Comparison of ENCODE assay signal across 28 cellular contexts in genomic region chr19:6433165-6433564, GRCh38. TPM values are rescaled to one million over a fixed set of nuclear protein-coding genes. Genes with fewer than 3 reads are reported as not detected.
"Had no signal": no experiment of that assay in that cellular context is flagged by ENCODE, and none has a peak within 500 bp of the region (broad histone marks: within the 10 kb centered on the region; RNA-seq: fewer than 3 reads in every experiment).

No MANE protein-coding gene starts in this region.

- H3K4me1 ChIP-seq: breast epithelium, gastroesophageal sphincter, upper lobe of right lung had no signal

- H3K27me3 ChIP-seq: breast epithelium, gastroesophageal sphincter, ovary, upper lobe of right lung had no signal

- H3K4me3 ChIP-seq: breast epithelium, gastroesophageal sphincter, ovary, skin epidermis, upper lobe of right lung had no signal

- H3K36me3 ChIP-seq: breast epithelium, ovary, upper lobe of right lung had no signal

- H3K27ac ChIP-seq: breast epithelium, gastroesophageal sphincter, ovary, skin epidermis, upper lobe of right lung had no signal

- ATAC-seq: activated naive CD4-positive, alpha-beta T cell treated with anti-CD3 and anti-CD28 coated beads, Interleukin-2, amount 50 U/mL, for 72 hours; activated T-cell treated with anti-CD3 and anti-CD28 coated beads, Interleukin-2, amount 50 U/mL, for 72 hours; gastroesophageal sphincter; left cardiac atrium; left ventricle myocardium superior; sciatic nerve; stimulated activated memory B cell treated with anti-CD40 and anti-IgM and Interleukin-4, amounts not matched to agents 10 μg/mL and 1 μg/mL and 100 μg/mL, for 72 hours; stimulated activated naive CD8-positive, alpha-beta T cell treated with anti-CD3 and anti-CD28 coated beads, Interleukin-15, amount 100 ng/mL, for 72 hours; upper lobe of right lung had no signal

- H3K9me3 ChIP-seq: breast epithelium, gastroesophageal sphincter, ovary, upper lobe of right lung had no signal

- DNase-seq: activated CD4-positive, alpha-beta T cell treated with anti-CD3 and anti-CD28 coated beads for 4 hours; activated CD4-positive, alpha-beta T cell treated with anti-CD3 and anti-CD28 coated beads, Interleukin-2, amount 50 U/mL, for 4 hours; activated naive CD4-positive, alpha-beta T cell; activated T-cell treated with anti-CD3 and anti-CD28 coated beads for 4 hours; activated T-cell treated with anti-CD3 and anti-CD28 coated beads, Interleukin-2, amount 50 U/mL, for 72 hours; central memory CD4-positive, alpha-beta T cell; hippocampal formation; left cardiac atrium; left ventricle myocardium superior; ovary; stimulated activated CD4-positive, alpha-beta T cell treated with anti-CD3 and anti-CD28 coated beads, Interleukin-1b, Interleukin-23, amount 100 ng/mL, for 48 hours; stimulated activated CD4-positive, alpha-beta T cell treated with anti-CD3 and anti-CD28 coated beads, Interleukin-4, amount 100 ng/mL, for 4 hours; stimulated activated CD8-positive, alpha-beta memory T cell treated with anti-CD3 and anti-CD28 coated beads, Interleukin-4, amount 100 ng/mL, for 48 hours; stimulated activated naive CD8-positive, alpha-beta T cell treated with anti-CD3 and anti-CD28 coated beads, Interleukin-15, amount 100 ng/mL, for 72 hours; substantia nigra; T-helper 1 cell; upper lobe of right lung had no signal

RNA-seq across cellular contexts. Expression of gene SLC25A41, which starts 0.4 kb away (rescaled TPM):
- total RNA-seq: endothelial cell of umbilical vein, fibroblast of villous mesenchyme, lung microvascular endothelial cell, upper lobe of right lung had no signal
- polyA plus RNA-seq: fibroblast of lung, keratinocyte had no signal

RNA-seq across cellular contexts. Expression of gene CRB3, which starts 30.9 kb away (rescaled TPM):
- total RNA-seq: endothelial cell of umbilical vein, left cardiac atrium, left ventricle myocardium superior, lung microvascular endothelial cell, sciatic nerve had no signal
- polyA plus RNA-seq: endothelial cell of umbilical vein, fibroblast of lung had no signal
